In genomic region chr10:73881221-73881919, GRCh38 we compare ENCODE assay signal across 1 cellular context.
TF ChIP-seq lines count a peak whose summit lies in the region.

No MANE protein-coding gene starts in this region.

TF ChIP-seq in K562, 482 proteins besides CTCF, POLR2A, EP300 and RAD21 (continued from another document):
- peak; percentile 33; the same call in 1 of the 2 replicates for TF ChIP-seq ATF3 (IDR thresholded peaks at IDR 0.05)
- TF ChIP-seq ATF3 (CRISPR knock-in tag; conservative IDR thresholded peaks at IDR 0.05): no peak
- no peak for TF ChIP-seq NR2C1 (IDR thresholded peaks at IDR 0.05)
- TF ChIP-seq NR2C1 (tag; IDR thresholded peaks at IDR 0.05): no peak
- TF ChIP-seq ETV1 (tag; conservative IDR thresholded peaks at IDR 0.05; ENCODE audit: low read depth): peak; percentile 31; the same call in 1 of the 2 replicates
- no peak for TF ChIP-seq ZNF318 (IDR thresholded peaks at IDR 0.05; ENCODE audit: borderline replicate concordance in 1 of 2, low read depth in 1 of 2)
- TF ChIP-seq ZNF263 (CRISPR knock-in tag; IDR thresholded peaks at IDR 0.05; ENCODE audit: borderline replicate concordance): 0 out of 2 replicates have a peak, but pooled peaks have one; percentile 25
- peak; percentile 56; the same call in 1 of the 2 replicates for TF ChIP-seq CEBPG (CRISPR knock-in tag; IDR thresholded peaks at IDR 0.05)
- TF ChIP-seq CEBPG (tag; conservative IDR thresholded peaks at IDR 0.05 in 1 of 2, IDR thresholded peaks at IDR 0.05 in 1 of 2): 0 out of 4 replicates have a peak, but pooled peaks of 1 of the 2 experiments have one; percentile 15
